ENCODE assay signal across 8 cellular contexts in genomic region chr5:217475-217859, GRCh38. TPM values are rescaled to one million over a fixed set of nuclear protein-coding genes. Genes with fewer than 3 reads are reported as not detected.
DNase-seq lines count a peak whose midpoint lies in the region; ATAC-seq, FAIRE-seq and TF ChIP-seq lines count a peak whose summit lies in the region.
"Not testable (repeated sequence)": the region's sequence is repeated elsewhere in the genome, so short reads cannot be mapped to it uniquely, and the experiment has no call there.

No MANE protein-coding gene starts in this region.

- H3K4me2 ChIP-seq in SK-N-SH (peak overlapping the region; percentile 64), K562 (ENCODE audit: insufficient read depth, low read length) (peak overlapping the region; percentile 92)
- H3K4me2 ChIP-seq in neural cell (ENCODE audit: low read length), result not testable (repeated sequence)

- TF ChIP-seq CTCF in GM12875 (IDR thresholded peaks at IDR 0.05; ENCODE audit: borderline replicate concordance, insufficient read depth, low read depth, low read length); SK-N-SH (IDR thresholded peaks at IDR 0.05); K562 (IDR thresholded peaks at IDR 0.05 in 2 of 3, conservative IDR thresholded peaks at IDR 0.05 in 1 of 3; ENCODE audit: insufficient read depth in 2 of 3, low read depth in 1 of 3, low read length in 3 of 3); neural cell (IDR thresholded peaks at IDR 0.05; ENCODE audit: poor library complexity, severe bottlenecking); type B pancreatic cell (conservative IDR thresholded peaks at IDR 0.05): not testable (repeated sequence)

- H3K4me3 ChIP-seq in GM12875 (ENCODE audit: low read depth, low read length), result peak overlapping the region; percentile 92
- H3K4me3 ChIP-seq in SK-N-SH (ENCODE audit: low read depth in 2 of 2, low read length in 1 of 2), result peak overlapping the region; percentile 60 to 91
- peak overlapping the region; percentile 99 for H3K4me3 ChIP-seq in K562
- peak overlapping the region; percentile 94 for H3K4me3 ChIP-seq in neural cell (ENCODE audit: low read length)

- DNase-seq in SK-N-SH; left cardiac atrium; type B pancreatic cell (ENCODE audit: extremely low spot score, unreplicated experiment): not testable (repeated sequence)
- DNase-seq in K562 (ENCODE audit: extremely low read depth in 1 of 4, low spot score in 3 of 4), result peak in 1 of 4 experiments; percentile 44

- H3K27ac Mint-ChIP-seq in type B pancreatic cell, result peak overlapping the region; percentile 70

- FAIRE-seq in K562 (lab: Jason Lieb, UNC), result peak; percentile 82

- H3K9ac ChIP-seq in SK-N-SH (peak overlapping the region; percentile 88), K562 (ENCODE audit: insufficient read depth in 1 of 2, low read depth in 2 of 2, low read length in 2 of 2) (peak overlapping the region; percentile 97 to 99), neural cell (ENCODE audit: low read length) (peak overlapping the region; percentile 79)

- not testable (repeated sequence) for H3K9me3 ChIP-seq in SK-N-SH; K562 (replicated peaks; ENCODE audit: control insufficient read depth, insufficient read depth, low read depth, low read length); neural cell (ENCODE audit: low read length)

- TF ChIP-seq EP300 in SK-N-SH (IDR thresholded peaks at IDR 0.05; ENCODE audit: borderline replicate concordance in 1 of 2, low read depth in 1 of 2, low read length in 1 of 2); K562 (IDR thresholded peaks at IDR 0.05; ENCODE audit: low read length); neural cell (conservative IDR thresholded peaks at IDR 0.05; ENCODE audit: poor library complexity, severe bottlenecking): not testable (repeated sequence)

- TF ChIP-seq RAD21 in SK-N-SH (IDR thresholded peaks at IDR 0.05; ENCODE audit: low read length); K562 (CRISPR knock-in tag; conservative IDR thresholded peaks at IDR 0.05 in 1 of 2, IDR thresholded peaks at IDR 0.05 in 1 of 2); neural cell (conservative IDR thresholded peaks at IDR 0.05): not testable (repeated sequence)

- H3K4me3 Mint-ChIP-seq in type B pancreatic cell, result peak overlapping the region; percentile 86

- peaks cover 39% of the 10 kb centered on the region for H3K4me1 Mint-ChIP-seq in type B pancreatic cell (ENCODE audit: unreplicated experiment)

- H3K4me1 ChIP-seq in SK-N-SH (ENCODE audit: control insufficient read depth in 1 of 2, insufficient read depth in 2 of 2, low read depth in 1 of 2, low read length in 1 of 2), result peaks cover 6 to 11% of the 10 kb centered on the region in 2 experiments; a peak in 3 of 4 replicates
- peaks cover 11% of the 10 kb centered on the region in 2 experiments; a peak in 4 of 5 replicates for H3K4me1 ChIP-seq in K562 (replicated peaks in 1 of 2; ENCODE audit: control insufficient read depth in 2 of 2, insufficient read depth in 2 of 2, low read length in 2 of 2)

- H3K79me2 ChIP-seq in SK-N-SH (ENCODE audit: insufficient read depth) (peaks cover 75% of the 10 kb centered on the region), K562 (ENCODE audit: control insufficient read depth, insufficient read depth, low read length) (peaks cover 57% of the 10 kb centered on the region), neural cell (replicated peaks; ENCODE audit: insufficient read depth, low read length) (peaks cover 39% of the 10 kb centered on the region)

- H2AFZ ChIP-seq in SK-N-SH (ENCODE audit: low read depth) (peak overlapping the region; percentile 82), K562 (ENCODE audit: low read depth, low read length) (peak overlapping the region; percentile 95), neural cell (ENCODE audit: low read depth, low read length) (peak overlapping the region; percentile 76)

- H4K20me1 ChIP-seq in SK-N-SH (ENCODE audit: insufficient read depth) (peaks cover 46% of the 10 kb centered on the region), K562 (replicated peaks; ENCODE audit: control insufficient read depth, insufficient read depth, low read length) (peaks cover 19% of the 10 kb centered on the region)
- H4K20me1 ChIP-seq in neural cell (ENCODE audit: insufficient read depth), result not testable (repeated sequence)

- not testable (repeated sequence) for H3F3A ChIP-seq in SK-N-SH (replicated peaks; ENCODE audit: insufficient read depth); neural cell (ENCODE audit: insufficient read depth, low read length, poor library complexity, severe bottlenecking)

- not testable (repeated sequence) for H3K9me1 ChIP-seq in K562 (ENCODE audit: control insufficient read depth, insufficient read depth, low read length)

- POLR2A ChIA-PET in SK-N-SH (lab: Yijun Ruan, JAX), result not testable (repeated sequence)
- POLR2A ChIA-PET in K562 (lab: Yijun Ruan, JAX), result interaction anchor here (0.6 to 2.1 kb wide), 2 partner anchors 10 to 154 kb away, joined by 5 to 7 read pairs; no protein-coding TSS in a partner anchor

- not testable (repeated sequence) for TF ChIP-seq POLR2A in K562 (conservative IDR thresholded peaks at IDR 0.05)

- not testable (repeated sequence) for H3K27me3 Mint-ChIP-seq in type B pancreatic cell

- peaks cover 12% of the 10 kb centered on the region for H3K36me3 Mint-ChIP-seq in type B pancreatic cell

- H3K36me3 ChIP-seq in SK-N-SH (replicated peaks in 1 of 2; ENCODE audit: control insufficient read depth in 1 of 2, insufficient read depth in 2 of 2, low read length in 1 of 2); neural cell (ENCODE audit: insufficient read depth, low read length): not testable (repeated sequence)
- H3K36me3 ChIP-seq in K562 (ENCODE audit: control insufficient read depth, insufficient read depth, low read length), result peaks cover 24% of the 10 kb centered on the region; the same call in 1 of the 3 replicates

- CTCF ChIA-PET in SK-N-SH (lab: Yijun Ruan, JAX), result interaction anchor here (0.9 to 1.5 kb wide), 2 partner anchors 29 kb away, joined by 3 to 5 read pairs; no protein-coding TSS in a partner anchor
- CTCF ChIA-PET in K562 (lab: Yijun Ruan, JAX; ENCODE audit: low intra/inter-chr PET ratio), result not testable (repeated sequence)

- WGBS in SK-N-SH (ENCODE audit: low lambda C conversion rate), result 22% methylated on average over 6 of the region's 6 CpGs
- 0% methylated on average over 4 of the region's 6 CpGs for WGBS in K562 (ENCODE audit: insufficient coverage, low coverage, missing lambda C conversion rate)

- not testable (repeated sequence) for H3K27me3 ChIP-seq in SK-N-SH (ENCODE audit: insufficient read depth); K562 (ENCODE audit: control insufficient read depth in 2 of 2, insufficient read depth in 2 of 2, low read length in 2 of 2); neural cell (ENCODE audit: insufficient read depth, low read depth, low read length)

- not testable (repeated sequence) for H3K9me3 Mint-ChIP-seq in type B pancreatic cell

- intact Hi-C loops in K562 (cut with micrococcal nuclease); left cardiac atrium (cut with DNase I): not testable (repeated sequence)

- peak overlapping the region; percentile 50 to 83; a peak in 3 of 4 replicates for H3K27ac ChIP-seq in SK-N-SH (ENCODE audit: low read depth in 2 of 2, low read length in 1 of 2)
- peak overlapping the region; percentile 93 for H3K27ac ChIP-seq in K562 (ENCODE audit: extremely low read depth, low read depth, low read length)
- peak overlapping the region; percentile 76 for H3K27ac ChIP-seq in neural cell (ENCODE audit: low read length)

- ATAC-seq in GM21825 (IDR thresholded peaks at IDR 0.05; ENCODE audit: unreplicated experiment) (peak; percentile 10), HG03460 (IDR thresholded peaks at IDR 0.05; ENCODE audit: unreplicated experiment) (peak; percentile 27), K562 (peak; percentile 75), left cardiac atrium (peak; percentile 6 to 36)

- TSS peak; percentile 66 for BruUV-seq in K562 (replicated peaks; lab: Mats Ljungman, UMichigan)

- in situ Hi-C loops in K562 (cut with MboI), result loop anchor here (5.0 kb wide), 1 partner anchor 1380 kb away; no protein-coding TSS in a partner anchor

- not testable (repeated sequence) for H3K9me2 ChIP-seq in SK-N-SH; neural cell (ENCODE audit: insufficient read depth, low read length)

RNA-seq across cellular contexts. Expression of gene CCDC127, which starts 0.5 kb away (rescaled TPM):
- polyA plus RNA-seq in SK-N-SH (2012; rRNA removed) (3.7 and 3.9 TPM in 2 replicates), K562 (2011; rRNA removed) (3.0 and 4.1 TPM in 2 replicates), K562 (2014; fragmentation: Illumina TruSeq; extraction: Trizol) (2.7 and 2.9 TPM in 2 replicates), K562 (2014; fragmentation: Nextera tagmentation; extraction: Ambion mirVana) (1 to 10 TPM; 4.4 to 4.5 TPM), K562 (2014; rRNA removed) (2.8 and 4.2 TPM in 2 replicates), neural cell (5.2 and 5.4 TPM in 2 replicates)
- polyA plus RNA-seq in SK-N-SH (2012; cell fraction: cytosol; rRNA removed), result 3.7 and 3.9 TPM in 2 replicates
- 3.1 TPM in 2 replicates for polyA plus RNA-seq in SK-N-SH (2012; cell fraction: nucleus; rRNA removed)
- total RNA-seq in K562 (2011; cell fraction: chromatin; rRNA removed; ENCODE audit: low replicate concordance), result 14.4 and 16.8 TPM in 2 replicates
- 9.2 and 9.5 TPM in 2 replicates for total RNA-seq in K562 (2011; cell fraction: nucleolus; rRNA removed)
- 12.6 and 16.5 TPM in 2 replicates for total RNA-seq in K562 (2011; cell fraction: nucleoplasm; rRNA removed)
- total RNA-seq in K562 (2014; rRNA removed) (3.1 and 3.8 TPM in 2 replicates), K562 (2014; rRNA removed; fragmentation: Illumina TruSeq; extraction: Trizol) (3.2 and 3.6 TPM in 2 replicates), K562 (2015; rRNA removed; fragmentation: Illumina TruSeq; extraction: Trizol) (3.2 and 3.8 TPM in 2 replicates), K562 (2021) (4.3 and 4.5 TPM in 2 replicates), left cardiac atrium (1 to 10 TPM; 7.8 to 9.6 TPM), type B pancreatic cell (ENCODE audit: low replicate concordance) (6.0 and 10.8 TPM in 2 replicates)
- polyA plus RNA-seq in K562 (2011; cell fraction: cytosol; rRNA removed), result 2.8 and 3.1 TPM in 2 replicates
- 4.0 and 4.3 TPM in 2 replicates for polyA plus RNA-seq in K562 (2011; cell fraction: nucleus; rRNA removed)
- 3.4 and 4.8 TPM in 2 replicates for polyA plus RNA-seq in K562 (2012)
- 3.9 and 4.0 TPM in 2 replicates for polyA minus RNA-seq in K562 (2011; rRNA and poly(A)+ RNA removed)
- polyA minus RNA-seq in K562 (2011; cell fraction: cytosol; rRNA and poly(A)+ RNA removed), result 1.1 and 3.1 TPM in 2 replicates
- polyA minus RNA-seq in K562 (2011; cell fraction: nucleus; rRNA and poly(A)+ RNA removed), result 6.7 and 9.2 TPM in 2 replicates
- 11.7 and 12.0 TPM in 2 replicates for polyA minus RNA-seq in neural cell

RNA-seq across cellular contexts. Expression of gene SDHA, which starts 0.7 kb away (rescaled TPM):
- polyA plus RNA-seq in SK-N-SH (2012; rRNA removed) (95.7 and 106 TPM in 2 replicates), K562 (2011; rRNA removed) (130 and 203 TPM in 2 replicates), K562 (2014; fragmentation: Illumina TruSeq; extraction: Trizol) (146 and 152 TPM in 2 replicates), K562 (2014; fragmentation: Nextera tagmentation; extraction: Ambion mirVana) (100 to 1,000 TPM in 1 of 2 experiments, 10 to 100 TPM in 1; 82.9 to 136 TPM), K562 (2014; rRNA removed) (112 and 118 TPM in 2 replicates), neural cell (70.4 and 72.2 TPM in 2 replicates)
- polyA plus RNA-seq in SK-N-SH (2012; cell fraction: cytosol; rRNA removed), result 70.6 and 86.5 TPM in 2 replicates
- polyA plus RNA-seq in SK-N-SH (2012; cell fraction: nucleus; rRNA removed), result 76.6 and 77.1 TPM in 2 replicates
- 341 and 368 TPM in 2 replicates for total RNA-seq in K562 (2011; cell fraction: chromatin; rRNA removed; ENCODE audit: low replicate concordance)
- total RNA-seq in K562 (2011; cell fraction: nucleolus; rRNA removed), result 192 and 207 TPM in 2 replicates
- total RNA-seq in K562 (2011; cell fraction: nucleoplasm; rRNA removed), result 270 and 283 TPM in 2 replicates
- total RNA-seq in K562 (2014; rRNA removed) (103 and 146 TPM in 2 replicates), K562 (2014; rRNA removed; fragmentation: Illumina TruSeq; extraction: Trizol) (130 TPM in 2 replicates), K562 (2015; rRNA removed; fragmentation: Illumina TruSeq; extraction: Trizol) (113 and 115 TPM in 2 replicates), K562 (2021) (185 and 191 TPM in 2 replicates), left cardiac atrium (100 to 1,000 TPM; 395 to 449 TPM), type B pancreatic cell (ENCODE audit: low replicate concordance) (143 and 179 TPM in 2 replicates)
- polyA plus RNA-seq in K562 (2011; cell fraction: cytosol; rRNA removed), result 161 and 178 TPM in 2 replicates
- 237 and 251 TPM in 2 replicates for polyA plus RNA-seq in K562 (2011; cell fraction: nucleus; rRNA removed)
- 132 and 206 TPM in 2 replicates for polyA plus RNA-seq in K562 (2012)
- 238 and 274 TPM in 2 replicates for polyA minus RNA-seq in K562 (2011; rRNA and poly(A)+ RNA removed)
- polyA minus RNA-seq in K562 (2011; cell fraction: cytosol; rRNA and poly(A)+ RNA removed), result 120 and 160 TPM in 2 replicates
- polyA minus RNA-seq in K562 (2011; cell fraction: nucleus; rRNA and poly(A)+ RNA removed), result 141 and 182 TPM in 2 replicates
- 79.9 and 86.2 TPM in 2 replicates for polyA minus RNA-seq in neural cell

RNA-seq across cellular contexts. Expression of gene LRRC14B, which starts 26.2 kb away (rescaled TPM):
- polyA plus RNA-seq in SK-N-SH (2012; rRNA removed) (not detected in 2 replicates), K562 (2011; rRNA removed) (not detected in 2 replicates), K562 (2014; fragmentation: Illumina TruSeq; extraction: Trizol) (not detected in 2 replicates), K562 (2014; fragmentation: Nextera tagmentation; extraction: Ambion mirVana) (not detected), K562 (2014; rRNA removed) (not detected in 2 replicates), neural cell (not detected in 2 replicates)
- polyA plus RNA-seq in SK-N-SH (2012; cell fraction: cytosol; rRNA removed), result not detected in 2 replicates
- polyA plus RNA-seq in SK-N-SH (2012; cell fraction: nucleus; rRNA removed), result not detected in 2 replicates
- total RNA-seq in K562 (2011; cell fraction: chromatin; rRNA removed; ENCODE audit: low replicate concordance), result not detected in 2 replicates
- total RNA-seq in K562 (2011; cell fraction: nucleolus; rRNA removed), result not detected in 2 replicates
- total RNA-seq in K562 (2011; cell fraction: nucleoplasm; rRNA removed), result not detected in 2 replicates
- total RNA-seq in K562 (2014; rRNA removed) (not detected in 2 replicates), K562 (2014; rRNA removed; fragmentation: Illumina TruSeq; extraction: Trizol) (not detected in 2 replicates), K562 (2015; rRNA removed; fragmentation: Illumina TruSeq; extraction: Trizol) (not detected in 2 replicates), K562 (2021) (not detected in 2 replicates), left cardiac atrium (10 to 100 TPM; 16.5 to 35.9 TPM), type B pancreatic cell (ENCODE audit: low replicate concordance) (not detected in 2 replicates)
- not detected in 2 replicates for polyA plus RNA-seq in K562 (2011; cell fraction: cytosol; rRNA removed)
- not detected in 2 replicates for polyA plus RNA-seq in K562 (2011; cell fraction: nucleus; rRNA removed)
- polyA plus RNA-seq in K562 (2012), result not detected in 2 replicates
- not detected in 2 replicates for polyA minus RNA-seq in K562 (2011; rRNA and poly(A)+ RNA removed)
- polyA minus RNA-seq in K562 (2011; cell fraction: cytosol; rRNA and poly(A)+ RNA removed), result not detected in 2 replicates
- not detected in 2 replicates for polyA minus RNA-seq in K562 (2011; cell fraction: nucleus; rRNA and poly(A)+ RNA removed)
- not detected in 2 replicates for polyA minus RNA-seq in neural cell

RNA-seq across cellular contexts. Expression of gene PDCD6, which starts 54.0 kb away (rescaled TPM):
- polyA plus RNA-seq in SK-N-SH (2012; rRNA removed), result 323 and 347 TPM in 2 replicates
- polyA plus RNA-seq in SK-N-SH (2012; cell fraction: cytosol; rRNA removed), result 349 and 362 TPM in 2 replicates
- polyA plus RNA-seq in SK-N-SH (2012; cell fraction: nucleus; rRNA removed), result 226 and 288 TPM in 2 replicates
- 308 and 309 TPM in 2 replicates for total RNA-seq in K562 (2011; cell fraction: chromatin; rRNA removed; ENCODE audit: low replicate concordance)
- 184 and 199 TPM in 2 replicates for total RNA-seq in K562 (2011; cell fraction: nucleolus; rRNA removed)
- 242 and 272 TPM in 2 replicates for total RNA-seq in K562 (2011; cell fraction: nucleoplasm; rRNA removed)
- total RNA-seq in K562 (2014; rRNA removed), result 197 and 226 TPM in 2 replicates
- 196 and 217 TPM in 2 replicates for total RNA-seq in K562 (2014; rRNA removed; fragmentation: Illumina TruSeq; extraction: Trizol)
- total RNA-seq in K562 (2015; rRNA removed; fragmentation: Illumina TruSeq; extraction: Trizol), result 187 and 193 TPM in 2 replicates
- 148 and 156 TPM in 2 replicates for total RNA-seq in K562 (2021)
- 350 and 487 TPM in 2 replicates for polyA plus RNA-seq in K562 (2011; rRNA removed)
- polyA plus RNA-seq in K562 (2011; cell fraction: cytosol; rRNA removed), result 426 and 451 TPM in 2 replicates
- polyA plus RNA-seq in K562 (2011; cell fraction: nucleus; rRNA removed), result 307 and 341 TPM in 2 replicates
- polyA plus RNA-seq in K562 (2012), result 174 and 212 TPM in 2 replicates
- polyA plus RNA-seq in K562 (2014; fragmentation: Illumina TruSeq; extraction: Trizol), result 192 and 199 TPM in 2 replicates
- 10 to 100 TPM; 36.4 to 50.0 TPM for polyA plus RNA-seq in K562 (2014; fragmentation: Nextera tagmentation; extraction: Ambion mirVana)
- polyA plus RNA-seq in K562 (2014; rRNA removed), result 231 and 257 TPM in 2 replicates
- 195 and 295 TPM in 2 replicates for polyA minus RNA-seq in K562 (2011; rRNA and poly(A)+ RNA removed)
- 84.1 and 88.1 TPM in 2 replicates for polyA minus RNA-seq in K562 (2011; cell fraction: cytosol; rRNA and poly(A)+ RNA removed)
- polyA minus RNA-seq in K562 (2011; cell fraction: nucleus; rRNA and poly(A)+ RNA removed), result 71.5 and 88.4 TPM in 2 replicates
- 10 to 100 TPM; 40.8 to 44.6 TPM for total RNA-seq in left cardiac atrium
- polyA plus RNA-seq in neural cell, result 207 TPM in 2 replicates
- 46.7 and 55.7 TPM in 2 replicates for polyA minus RNA-seq in neural cell
- total RNA-seq in type B pancreatic cell (ENCODE audit: low replicate concordance), result 90.8 and 107 TPM in 2 replicates

Comparison
In these comparisons a context has a peak if more than half of its experiments do, and no peak if none do; other contexts are left out.
1. ATAC-seq: peak in every context shown above with its lines; median percentile 75 in K562; 27 in HG03460; 21 in left cardiac atrium; 10 in GM21825.
2. RNA of gene LRRC14B, which starts 26.2 kb away (total RNA-seq): 16.5 to 35.9 TPM in left cardiac atrium; not detected in type B pancreatic cell and not detected in K562; every median in the first group is over 10 times any median in the second.
3. Peak in every context shown above with its lines, with median percentiles within 50 percentile points of each other: H3K4me3 ChIP-seq, H2AFZ ChIP-seq, H3K27ac ChIP-seq and H3K9ac ChIP-seq.